1 cellular context compared by ENCODE assay signal in the genomic region with DNA sequence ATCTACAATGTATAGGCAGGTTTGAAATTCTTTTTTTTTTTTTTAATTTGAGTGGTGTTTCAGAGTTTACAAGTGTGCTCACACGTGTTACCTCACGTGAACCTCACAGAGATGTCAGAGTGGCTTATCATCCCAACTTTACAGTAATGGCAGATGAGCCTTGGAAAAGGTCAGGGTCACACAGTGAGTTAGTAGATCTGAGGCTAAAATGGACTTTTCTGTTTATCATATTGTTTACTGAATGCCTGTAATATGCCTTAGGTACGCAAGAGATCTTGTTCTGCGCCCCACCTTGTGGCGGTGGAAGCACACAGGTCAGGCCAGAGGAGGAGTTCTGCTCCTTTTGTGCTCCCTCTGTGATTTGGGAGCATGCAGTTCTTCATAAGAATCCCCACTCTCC.
TF ChIP-seq lines count a peak whose summit lies in the region.

No MANE protein-coding gene starts in this region.

TF ChIP-seq in HepG2, 621 proteins besides CTCF, POLR2A, EP300 and RAD21 (continued from another document):
- TF ChIP-seq, protein P1, sequence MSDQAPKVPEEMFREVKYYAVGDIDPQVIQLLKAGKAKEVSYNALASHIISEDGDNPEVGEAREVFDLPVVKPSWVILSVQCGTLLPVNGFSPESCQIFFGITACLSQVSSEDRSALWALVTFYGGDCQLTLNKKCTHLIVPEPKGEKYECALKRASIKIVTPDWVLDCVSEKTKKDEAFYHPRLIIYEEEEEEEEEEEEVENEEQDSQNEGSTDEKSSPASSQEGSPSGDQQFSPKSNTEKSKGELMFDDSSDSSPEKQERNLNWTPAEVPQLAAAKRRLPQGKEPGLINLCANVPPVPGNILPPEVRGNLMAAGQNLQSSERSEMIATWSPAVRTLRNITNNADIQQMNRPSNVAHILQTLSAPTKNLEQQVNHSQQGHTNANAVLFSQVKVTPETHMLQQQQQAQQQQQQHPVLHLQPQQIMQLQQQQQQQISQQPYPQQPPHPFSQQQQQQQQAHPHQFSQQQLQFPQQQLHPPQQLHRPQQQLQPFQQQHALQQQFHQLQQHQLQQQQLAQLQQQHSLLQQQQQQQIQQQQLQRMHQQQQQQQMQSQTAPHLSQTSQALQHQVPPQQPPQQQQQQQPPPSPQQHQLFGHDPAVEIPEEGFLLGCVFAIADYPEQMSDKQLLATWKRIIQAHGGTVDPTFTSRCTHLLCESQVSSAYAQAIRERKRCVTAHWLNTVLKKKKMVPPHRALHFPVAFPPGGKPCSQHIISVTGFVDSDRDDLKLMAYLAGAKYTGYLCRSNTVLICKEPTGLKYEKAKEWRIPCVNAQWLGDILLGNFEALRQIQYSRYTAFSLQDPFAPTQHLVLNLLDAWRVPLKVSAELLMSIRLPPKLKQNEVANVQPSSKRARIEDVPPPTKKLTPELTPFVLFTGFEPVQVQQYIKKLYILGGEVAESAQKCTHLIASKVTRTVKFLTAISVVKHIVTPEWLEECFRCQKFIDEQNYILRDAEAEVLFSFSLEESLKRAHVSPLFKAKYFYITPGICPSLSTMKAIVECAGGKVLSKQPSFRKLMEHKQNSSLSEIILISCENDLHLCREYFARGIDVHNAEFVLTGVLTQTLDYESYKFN (CRISPR knock-in tag; conservative IDR thresholded peaks at IDR 0.05): 0 out of 2 replicates have a peak, but pooled peaks have one; percentile 19
